Comparison of ENCODE assay signal across 1 cellular context in genomic region chr12:75665216-75665615, GRCh38.
TF ChIP-seq lines count a peak whose summit lies in the region.

No MANE protein-coding gene starts in this region.

TF ChIP-seq in GM23338, 12 proteins besides CTCF, POLR2A, EP300 and RAD21:
- TF ChIP-seq ZNF462 (CRISPR knock-in tag; IDR thresholded peaks at IDR 0.05) = no peak
